In genomic region chr3:10279384-10280176, GRCh38 we compare ENCODE assay signal across 1 cellular context.
TF ChIP-seq lines count a peak whose summit lies in the region.

No MANE protein-coding gene starts in this region.

TF ChIP-seq in GM23338, 12 proteins besides CTCF, POLR2A, EP300 and RAD21:
- TF ChIP-seq ZNF331 (CRISPR knock-in tag; IDR thresholded peaks at IDR 0.05; ENCODE audit: low read depth) (no peak), JUNB (IDR thresholded peaks at IDR 0.05; ENCODE audit: unreplicated experiment) (no peak), EZH2phosphoT487 (IDR thresholded peaks at IDR 0.05; ENCODE audit: unreplicated experiment) (no peak), EZH2 (IDR thresholded peaks at IDR 0.05; ENCODE audit: low read depth, unreplicated experiment) (no peak), ZNF114 (CRISPR knock-in tag; IDR thresholded peaks at IDR 0.05) (no peak), POLR2AphosphoS5 (IDR thresholded peaks at IDR 0.05; ENCODE audit: low read depth) (no peak), STAT1 (IDR thresholded peaks at IDR 0.05; ENCODE audit: unreplicated experiment) (no peak), NANOG (IDR thresholded peaks at IDR 0.05; ENCODE audit: borderline replicate concordance) (no peak), CREB1 (CRISPR knock-in tag; IDR thresholded peaks at IDR 0.05; ENCODE audit: low read depth) (no peak)
- TF ChIP-seq, protein P1, sequence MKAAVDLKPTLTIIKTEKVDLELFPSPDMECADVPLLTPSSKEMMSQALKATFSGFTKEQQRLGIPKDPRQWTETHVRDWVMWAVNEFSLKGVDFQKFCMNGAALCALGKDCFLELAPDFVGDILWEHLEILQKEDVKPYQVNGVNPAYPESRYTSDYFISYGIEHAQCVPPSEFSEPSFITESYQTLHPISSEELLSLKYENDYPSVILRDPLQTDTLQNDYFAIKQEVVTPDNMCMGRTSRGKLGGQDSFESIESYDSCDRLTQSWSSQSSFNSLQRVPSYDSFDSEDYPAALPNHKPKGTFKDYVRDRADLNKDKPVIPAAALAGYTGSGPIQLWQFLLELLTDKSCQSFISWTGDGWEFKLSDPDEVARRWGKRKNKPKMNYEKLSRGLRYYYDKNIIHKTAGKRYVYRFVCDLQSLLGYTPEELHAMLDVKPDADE (IDR thresholded peaks at IDR 0.05), result no peak
- TF ChIP-seq, protein P2, sequence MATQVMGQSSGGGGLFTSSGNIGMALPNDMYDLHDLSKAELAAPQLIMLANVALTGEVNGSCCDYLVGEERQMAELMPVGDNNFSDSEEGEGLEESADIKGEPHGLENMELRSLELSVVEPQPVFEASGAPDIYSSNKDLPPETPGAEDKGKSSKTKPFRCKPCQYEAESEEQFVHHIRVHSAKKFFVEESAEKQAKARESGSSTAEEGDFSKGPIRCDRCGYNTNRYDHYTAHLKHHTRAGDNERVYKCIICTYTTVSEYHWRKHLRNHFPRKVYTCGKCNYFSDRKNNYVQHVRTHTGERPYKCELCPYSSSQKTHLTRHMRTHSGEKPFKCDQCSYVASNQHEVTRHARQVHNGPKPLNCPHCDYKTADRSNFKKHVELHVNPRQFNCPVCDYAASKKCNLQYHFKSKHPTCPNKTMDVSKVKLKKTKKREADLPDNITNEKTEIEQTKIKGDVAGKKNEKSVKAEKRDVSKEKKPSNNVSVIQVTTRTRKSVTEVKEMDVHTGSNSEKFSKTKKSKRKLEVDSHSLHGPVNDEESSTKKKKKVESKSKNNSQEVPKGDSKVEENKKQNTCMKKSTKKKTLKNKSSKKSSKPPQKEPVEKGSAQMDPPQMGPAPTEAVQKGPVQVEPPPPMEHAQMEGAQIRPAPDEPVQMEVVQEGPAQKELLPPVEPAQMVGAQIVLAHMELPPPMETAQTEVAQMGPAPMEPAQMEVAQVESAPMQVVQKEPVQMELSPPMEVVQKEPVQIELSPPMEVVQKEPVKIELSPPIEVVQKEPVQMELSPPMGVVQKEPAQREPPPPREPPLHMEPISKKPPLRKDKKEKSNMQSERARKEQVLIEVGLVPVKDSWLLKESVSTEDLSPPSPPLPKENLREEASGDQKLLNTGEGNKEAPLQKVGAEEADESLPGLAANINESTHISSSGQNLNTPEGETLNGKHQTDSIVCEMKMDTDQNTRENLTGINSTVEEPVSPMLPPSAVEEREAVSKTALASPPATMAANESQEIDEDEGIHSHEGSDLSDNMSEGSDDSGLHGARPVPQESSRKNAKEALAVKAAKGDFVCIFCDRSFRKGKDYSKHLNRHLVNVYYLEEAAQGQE (IDR thresholded peaks at IDR 0.05; ENCODE audit: unreplicated experiment), result no peak
- TF ChIP-seq, protein P3, sequence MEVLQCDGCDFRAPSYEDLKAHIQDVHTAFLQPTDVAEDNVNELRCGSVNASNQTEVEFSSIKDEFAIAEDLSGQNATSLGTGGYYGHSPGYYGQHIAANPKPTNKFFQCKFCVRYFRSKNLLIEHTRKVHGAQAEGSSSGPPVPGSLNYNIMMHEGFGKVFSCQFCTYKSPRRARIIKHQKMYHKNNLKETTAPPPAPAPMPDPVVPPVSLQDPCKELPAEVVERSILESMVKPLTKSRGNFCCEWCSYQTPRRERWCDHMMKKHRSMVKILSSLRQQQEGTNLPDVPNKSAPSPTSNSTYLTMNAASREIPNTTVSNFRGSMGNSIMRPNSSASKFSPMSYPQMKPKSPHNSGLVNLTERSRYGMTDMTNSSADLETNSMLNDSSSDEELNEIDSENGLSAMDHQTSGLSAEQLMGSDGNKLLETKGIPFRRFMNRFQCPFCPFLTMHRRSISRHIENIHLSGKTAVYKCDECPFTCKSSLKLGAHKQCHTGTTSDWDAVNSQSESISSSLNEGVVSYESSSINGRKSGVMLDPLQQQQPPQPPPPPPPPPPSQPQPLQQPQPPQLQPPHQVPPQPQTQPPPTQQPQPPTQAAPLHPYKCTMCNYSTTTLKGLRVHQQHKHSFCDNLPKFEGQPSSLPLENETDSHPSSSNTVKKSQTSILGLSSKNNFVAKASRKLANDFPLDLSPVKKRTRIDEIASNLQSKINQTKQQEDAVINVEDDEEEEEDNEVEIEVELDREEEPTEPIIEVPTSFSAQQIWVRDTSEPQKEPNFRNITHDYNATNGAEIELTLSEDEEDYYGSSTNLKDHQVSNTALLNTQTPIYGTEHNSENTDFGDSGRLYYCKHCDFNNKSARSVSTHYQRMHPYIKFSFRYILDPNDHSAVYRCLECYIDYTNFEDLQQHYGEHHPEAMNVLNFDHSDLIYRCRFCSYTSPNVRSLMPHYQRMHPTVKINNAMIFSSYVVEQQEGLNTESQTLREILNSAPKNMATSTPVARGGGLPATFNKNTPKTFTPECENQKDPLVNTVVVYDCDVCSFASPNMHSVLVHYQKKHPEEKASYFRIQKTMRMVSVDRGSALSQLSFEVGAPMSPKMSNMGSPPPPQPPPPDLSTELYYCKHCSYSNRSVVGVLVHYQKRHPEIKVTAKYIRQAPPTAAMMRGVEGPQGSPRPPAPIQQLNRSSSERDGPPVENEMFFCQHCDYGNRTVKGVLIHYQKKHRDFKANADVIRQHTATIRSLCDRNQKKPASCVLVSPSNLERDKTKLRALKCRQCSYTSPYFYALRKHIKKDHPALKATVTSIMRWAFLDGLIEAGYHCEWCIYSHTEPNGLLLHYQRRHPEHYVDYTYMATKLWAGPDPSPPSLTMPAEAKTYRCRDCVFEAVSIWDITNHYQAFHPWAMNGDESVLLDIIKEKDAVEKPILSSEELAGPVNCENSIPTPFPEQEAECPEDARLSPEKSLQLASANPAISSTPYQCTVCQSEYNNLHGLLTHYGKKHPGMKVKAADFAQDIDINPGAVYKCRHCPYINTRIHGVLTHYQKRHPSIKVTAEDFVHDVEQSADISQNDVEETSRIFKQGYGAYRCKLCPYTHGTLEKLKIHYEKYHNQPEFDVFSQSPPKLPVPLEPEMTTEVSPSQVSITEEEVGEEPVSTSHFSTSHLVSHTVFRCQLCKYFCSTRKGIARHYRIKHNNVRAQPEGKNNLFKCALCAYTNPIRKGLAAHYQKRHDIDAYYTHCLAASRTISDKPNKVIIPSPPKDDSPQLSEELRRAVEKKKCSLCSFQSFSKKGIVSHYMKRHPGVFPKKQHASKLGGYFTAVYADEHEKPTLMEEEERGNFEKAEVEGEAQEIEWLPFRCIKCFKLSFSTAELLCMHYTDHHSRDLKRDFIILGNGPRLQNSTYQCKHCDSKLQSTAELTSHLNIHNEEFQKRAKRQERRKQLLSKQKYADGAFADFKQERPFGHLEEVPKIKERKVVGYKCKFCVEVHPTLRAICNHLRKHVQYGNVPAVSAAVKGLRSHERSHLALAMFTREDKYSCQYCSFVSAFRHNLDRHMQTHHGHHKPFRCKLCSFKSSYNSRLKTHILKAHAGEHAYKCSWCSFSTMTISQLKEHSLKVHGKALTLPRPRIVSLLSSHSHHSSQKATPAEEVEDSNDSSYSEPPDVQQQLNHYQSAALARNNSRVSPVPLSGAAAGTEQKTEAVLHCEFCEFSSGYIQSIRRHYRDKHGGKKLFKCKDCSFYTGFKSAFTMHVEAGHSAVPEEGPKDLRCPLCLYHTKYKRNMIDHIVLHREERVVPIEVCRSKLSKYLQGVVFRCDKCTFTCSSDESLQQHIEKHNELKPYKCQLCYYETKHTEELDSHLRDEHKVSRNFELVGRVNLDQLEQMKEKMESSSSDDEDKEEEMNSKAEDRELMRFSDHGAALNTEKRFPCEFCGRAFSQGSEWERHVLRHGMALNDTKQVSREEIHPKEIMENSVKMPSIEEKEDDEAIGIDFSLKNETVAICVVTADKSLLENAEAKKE (CRISPR knock-in tag; IDR thresholded peaks at IDR 0.05), result no peak
